ENCODE assay signal across 2 cellular contexts in the genomic region with DNA sequence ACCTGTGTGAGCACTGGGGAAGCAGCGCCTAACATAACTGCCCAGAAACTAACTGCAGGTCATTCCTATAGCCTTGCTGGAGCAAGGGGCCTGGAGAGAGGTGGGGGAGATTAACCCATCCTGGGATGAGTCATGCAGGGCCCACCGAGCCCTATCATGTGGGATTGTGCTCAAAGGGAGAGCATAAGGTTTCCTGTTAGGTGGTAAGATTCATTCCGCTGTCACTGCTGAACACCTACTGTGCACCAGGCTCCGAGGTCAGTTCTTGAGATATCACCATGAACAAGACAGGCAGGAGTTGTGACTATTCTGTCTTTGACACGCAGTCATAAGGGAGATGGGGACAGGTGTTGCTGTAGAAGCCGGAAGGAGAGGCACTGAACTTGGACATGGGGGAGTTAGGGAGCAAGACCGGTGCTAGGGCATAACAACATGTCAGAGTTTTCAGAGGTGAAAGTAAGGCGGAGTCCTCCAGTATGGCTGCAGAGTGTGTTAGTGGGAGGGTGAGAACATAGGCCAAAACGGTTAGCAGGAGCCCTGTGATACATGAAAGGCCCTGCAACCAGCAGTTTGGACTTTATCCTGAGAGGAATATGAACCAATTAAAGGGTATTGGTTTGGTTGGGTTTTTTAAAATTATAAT.
TF ChIP-seq lines count a peak whose summit lies in the region.

No MANE protein-coding gene starts in this region.

TF ChIP-seq in A549, 52 proteins besides CTCF, POLR2A, EP300 and RAD21 (continued from another document):
- no peak for TF ChIP-seq USF2 (IDR thresholded peaks at IDR 0.05)
- TF ChIP-seq, protein P1, sequence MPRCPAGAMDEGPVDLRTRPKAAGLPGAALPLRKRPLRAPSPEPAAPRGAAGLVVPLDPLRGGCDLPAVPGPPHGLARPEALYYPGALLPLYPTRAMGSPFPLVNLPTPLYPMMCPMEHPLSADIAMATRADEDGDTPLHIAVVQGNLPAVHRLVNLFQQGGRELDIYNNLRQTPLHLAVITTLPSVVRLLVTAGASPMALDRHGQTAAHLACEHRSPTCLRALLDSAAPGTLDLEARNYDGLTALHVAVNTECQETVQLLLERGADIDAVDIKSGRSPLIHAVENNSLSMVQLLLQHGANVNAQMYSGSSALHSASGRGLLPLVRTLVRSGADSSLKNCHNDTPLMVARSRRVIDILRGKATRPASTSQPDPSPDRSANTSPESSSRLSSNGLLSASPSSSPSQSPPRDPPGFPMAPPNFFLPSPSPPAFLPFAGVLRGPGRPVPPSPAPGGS (IDR thresholded peaks at IDR 0.05) = no peak
- no peak for TF ChIP-seq ATOH8 (CRISPR knock-in tag; IDR thresholded peaks at IDR 0.05; ENCODE audit: low read depth)
- no peak for TF ChIP-seq HES2 (IDR thresholded peaks at IDR 0.05)
- no peak for TF ChIP-seq SREBF2 (IDR thresholded peaks at IDR 0.05)
- no peak for TF ChIP-seq HOXB5 (CRISPR knock-in tag; IDR thresholded peaks at IDR 0.05)
- TF ChIP-seq HEYL (CRISPR knock-in tag; IDR thresholded peaks at IDR 0.05) = no peak
- no peak for TF ChIP-seq CHD2 (IDR thresholded peaks at IDR 0.05; ENCODE audit: low read length, partially characterized antibody)
- TF ChIP-seq CBX8 (IDR thresholded peaks at IDR 0.05) = no peak
- TF ChIP-seq MYC (IDR thresholded peaks at IDR 0.05; ENCODE audit: borderline replicate concordance, low read length) = no peak
- no peak for TF ChIP-seq NPAS2 (CRISPR knock-in tag; IDR thresholded peaks at IDR 0.05; ENCODE audit: borderline replicate concordance)

TF ChIP-seq in HEK293, 187 proteins besides CTCF, POLR2A, EP300 and RAD21 (continued from another document):
- no peak for TF ChIP-seq PATZ1 (tag by site-specific recombination; IDR thresholded peaks at IDR 0.05)
